ENCODE assay signal across 11 cellular contexts in the genomic region with DNA sequence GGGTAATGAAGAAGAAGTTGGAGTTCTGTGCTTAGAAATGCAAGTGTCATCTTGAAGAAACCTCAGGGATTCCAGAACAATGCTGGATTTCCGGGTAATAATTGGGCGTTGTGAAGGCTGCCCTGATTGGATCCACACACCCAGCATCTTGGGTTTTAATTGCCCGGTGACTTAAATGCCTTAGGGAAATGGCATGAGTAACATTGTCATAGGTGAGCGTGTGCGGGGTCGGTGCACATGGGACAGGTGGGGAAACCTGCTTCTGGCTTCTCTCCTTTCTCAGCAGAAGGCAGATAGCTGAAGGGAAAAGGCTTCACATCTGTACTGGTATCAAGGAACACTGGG. TPM values are rescaled to one million over a fixed set of nuclear protein-coding genes. Genes with fewer than 3 reads are reported as not detected.
DNase-seq lines count a peak whose midpoint lies in the region; ATAC-seq and TF ChIP-seq lines count a peak whose summit lies in the region.
"Had no signal": no experiment of that assay in that cellular context is flagged by ENCODE, and none has a peak within 500 bp of the region (broad histone marks: within the 10 kb centered on the region; RNA-seq: fewer than 3 reads in every experiment).

No MANE protein-coding gene starts in this region.

- peak overlapping the region; percentile 92 for H3K4me2 ChIP-seq in fibroblast of lung (ENCODE audit: extremely low read depth, insufficient read depth, low read length)

- no peaks in the 10 kb centered on the region for H3K9me3 ChIP-seq in fibroblast of lung (ENCODE audit: control insufficient read depth, insufficient read depth, low read depth, low read length)

- H3K27me3 ChIP-seq in fibroblast of lung (ENCODE audit: control insufficient read depth, insufficient read depth, low read length) = no peaks in the 10 kb centered on the region

- no peak overlapping the region for H3K9ac ChIP-seq in fibroblast of lung (ENCODE audit: insufficient read depth, low read length)

- H3K36me3 Mint-ChIP-seq in stimulated activated effector memory CD8-positive, alpha-beta T cell treated with anti-CD3 and anti-CD28 coated beads, Interleukin-12 subunit alpha, Interleukin-12 subunit beta, amount 100 ng/mL, for 72 hours = peaks cover 8% of the 10 kb centered on the region
- H3K36me3 Mint-ChIP-seq: natural killer cell had no signal

- no peaks in the 10 kb centered on the region for H4K20me1 ChIP-seq in fibroblast of lung (ENCODE audit: control insufficient read depth, extremely low read depth, insufficient read depth, low read length)

- no peaks in the 10 kb centered on the region for H3K9me3 Mint-ChIP-seq in stimulated activated effector memory CD8-positive, alpha-beta T cell treated with anti-CD3 and anti-CD28 coated beads, Interleukin-12 subunit alpha, Interleukin-12 subunit beta, amount 100 ng/mL, for 72 hours
- H3K9me3 Mint-ChIP-seq: activated T-helper 1 cell treated with anti-CD3 and anti-CD28 coated beads, Interleukin-12 subunit alpha, Interleukin-12 subunit beta, Interleukin-2, Interleukin-4 antibody, amounts not matched to agents 30 ng/mL and 10 ng/mL and 1 ng/mL, durations not matched to agents 14 hours and 24 hours and 36 hours; natural killer cell had no signal

- POLR2A ChIA-PET in RWPE1 (lab: Yijun Ruan, JAX; ENCODE audit: low non-redundant PET) = no interaction called here

- CTCF ChIA-PET in RWPE1 (lab: Yijun Ruan, JAX) = interaction anchor here (0.6 kb wide), 1 partner anchor 119 kb away, joined by 4 read pairs; no protein-coding TSS in a partner anchor

- H3K27ac ChIP-seq in RWPE1 (peak overlapping the region; percentile 86), fibroblast of lung (ENCODE audit: insufficient read depth, low read length) (peak overlapping the region; percentile 68)

- H3K4me1 ChIP-seq in fibroblast of lung (ENCODE audit: control insufficient read depth, extremely low read depth, insufficient read depth, low read length) = peaks cover 5% of the 10 kb centered on the region

- H3K79me2 ChIP-seq in fibroblast of lung (ENCODE audit: control insufficient read depth, insufficient read depth, low read length) = no peaks in the 10 kb centered on the region

- H2AFZ ChIP-seq in fibroblast of lung (ENCODE audit: low read length) = peak overlapping the region; percentile 20

- peak overlapping the region; percentile 87 for H3K27ac Mint-ChIP-seq in stimulated activated effector memory CD8-positive, alpha-beta T cell treated with anti-CD3 and anti-CD28 coated beads, Interleukin-12 subunit alpha, Interleukin-12 subunit beta, amount 100 ng/mL, for 72 hours
- H3K27ac Mint-ChIP-seq: activated T-helper 1 cell treated with anti-CD3 and anti-CD28 coated beads, Interleukin-12 subunit alpha, Interleukin-12 subunit beta, Interleukin-2, Interleukin-4 antibody, amounts not matched to agents 30 ng/mL and 10 ng/mL and 1 ng/mL, durations not matched to agents 14 hours and 24 hours and 36 hours had no signal

- TF ChIP-seq CTCF in RWPE1 (conservative IDR thresholded peaks at IDR 0.05; ENCODE audit: low read depth) (no peak), fibroblast of lung (conservative IDR thresholded peaks at IDR 0.05 in 1 of 2, IDR thresholded peaks at IDR 0.05 in 1 of 2; ENCODE audit: low read depth in 1 of 2, low read length in 2 of 2) (no peak)

- no peak overlapping the region for H3K4me3 ChIP-seq in fibroblast of lung (replicated peaks in 1 of 4; ENCODE audit: control extremely low read depth in 1 of 4, insufficient read depth in 1 of 4, low read depth in 3 of 4, low read length in 4 of 4)

- DNase-seq in RWPE1 (ENCODE audit: low spot score) (no peak), fibroblast of lung (ENCODE audit: low read depth in 2 of 2) (no peak), NCI-H526 treated with DMSO at 0.1 percent for 48 hours (lab: John Stamatoyannopoulos, UW) (no peak)
- DNase-seq in stimulated activated effector memory CD8-positive, alpha-beta T cell treated with anti-CD3 and anti-CD28 coated beads, Interleukin-12 subunit alpha, Interleukin-12 subunit beta, amount 100 ng/mL, for 72 hours (ENCODE audit: low spot score in 2 of 2) = no peak
- no peak for DNase-seq in activated CD4-positive, alpha-beta T cell treated with anti-CD3 and anti-CD28 coated beads for 48 hours
- DNase-seq: DND-41, natural killer cell, NCI-H510A treated with DMSO at 0.1 percent for 48 hours had no signal

- peak overlapping the region; percentile 58 for H3K4me3 Mint-ChIP-seq in stimulated activated effector memory CD8-positive, alpha-beta T cell treated with anti-CD3 and anti-CD28 coated beads, Interleukin-12 subunit alpha, Interleukin-12 subunit beta, amount 100 ng/mL, for 72 hours
- H3K4me3 Mint-ChIP-seq: activated T-helper 1 cell treated with anti-CD3 and anti-CD28 coated beads, Interleukin-12 subunit alpha, Interleukin-12 subunit beta, Interleukin-2, Interleukin-4 antibody, amounts not matched to agents 30 ng/mL and 10 ng/mL and 1 ng/mL, durations not matched to agents 14 hours and 24 hours and 36 hours; natural killer cell had no signal

- peak; percentile 2 for ATAC-seq in GM21825 (IDR thresholded peaks at IDR 0.05; ENCODE audit: unreplicated experiment)
- no peak for ATAC-seq in stimulated activated effector memory CD8-positive, alpha-beta T cell treated with anti-CD3 and anti-CD28 coated beads, Interleukin-12 subunit alpha, Interleukin-12 subunit beta, amount 100 ng/mL, for 72 hours
- ATAC-seq in GM18519 (IDR thresholded peaks at IDR 0.05; ENCODE audit: low FRiP score, unreplicated experiment) = no peak

- peaks cover 19% of the 10 kb centered on the region for H3K4me1 Mint-ChIP-seq in stimulated activated effector memory CD8-positive, alpha-beta T cell treated with anti-CD3 and anti-CD28 coated beads, Interleukin-12 subunit alpha, Interleukin-12 subunit beta, amount 100 ng/mL, for 72 hours

- no peaks in the 10 kb centered on the region for H3K36me3 ChIP-seq in fibroblast of lung (ENCODE audit: control insufficient read depth, insufficient read depth, low read length)

RNA-seq across cellular contexts. Expression of a gene that starts 15.2 kb away (rescaled TPM):
- 1.5 and 2.3 TPM in 2 replicates for total RNA-seq in fibroblast of lung
- polyA plus RNA-seq in fibroblast of lung = 1.5 and 2.3 TPM in 2 replicates
- 1.0 and 1.6 TPM in 2 replicates for polyA plus RNA-seq in fibroblast of lung (2012)
- polyA minus RNA-seq in fibroblast of lung (ENCODE audit: low replicate concordance) = 1.7 and 5.4 TPM in 2 replicates
